1 cellular context compared by ENCODE assay signal in the genomic region with DNA sequence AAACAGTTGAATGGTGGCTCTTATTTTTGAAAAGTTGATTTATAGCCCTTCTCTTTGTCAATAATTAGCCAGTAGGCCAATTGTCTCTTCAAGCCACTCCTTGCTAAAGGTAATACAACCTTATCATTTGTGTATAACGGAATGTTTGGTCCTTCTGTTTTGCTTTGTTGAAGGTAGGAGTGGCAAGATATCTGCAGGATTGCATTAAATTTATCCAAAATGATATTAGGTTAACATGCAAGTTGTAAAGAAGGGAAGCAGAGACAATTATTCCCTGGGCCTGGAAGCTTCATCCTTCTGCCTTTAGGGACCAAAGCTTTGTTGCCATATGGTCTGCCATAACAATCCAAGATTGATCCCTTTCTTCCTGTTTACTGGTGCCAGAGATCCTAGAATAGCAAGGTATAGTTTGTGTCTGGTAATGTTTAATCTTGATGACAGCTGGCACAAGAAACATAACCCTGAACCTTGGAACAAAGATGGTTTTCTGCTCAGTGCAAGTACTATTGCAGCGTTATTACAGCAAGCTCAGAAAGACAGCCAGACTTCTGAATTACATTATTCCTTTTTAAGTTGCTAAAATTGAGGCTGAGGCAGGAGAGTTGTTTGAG.
TF ChIP-seq lines count a peak whose summit lies in the region.

No MANE protein-coding gene starts in this region.

TF ChIP-seq in HepG2, 621 proteins besides CTCF, POLR2A, EP300 and RAD21 (continued from another document and continues in another):
- TF ChIP-seq, protein P1, sequence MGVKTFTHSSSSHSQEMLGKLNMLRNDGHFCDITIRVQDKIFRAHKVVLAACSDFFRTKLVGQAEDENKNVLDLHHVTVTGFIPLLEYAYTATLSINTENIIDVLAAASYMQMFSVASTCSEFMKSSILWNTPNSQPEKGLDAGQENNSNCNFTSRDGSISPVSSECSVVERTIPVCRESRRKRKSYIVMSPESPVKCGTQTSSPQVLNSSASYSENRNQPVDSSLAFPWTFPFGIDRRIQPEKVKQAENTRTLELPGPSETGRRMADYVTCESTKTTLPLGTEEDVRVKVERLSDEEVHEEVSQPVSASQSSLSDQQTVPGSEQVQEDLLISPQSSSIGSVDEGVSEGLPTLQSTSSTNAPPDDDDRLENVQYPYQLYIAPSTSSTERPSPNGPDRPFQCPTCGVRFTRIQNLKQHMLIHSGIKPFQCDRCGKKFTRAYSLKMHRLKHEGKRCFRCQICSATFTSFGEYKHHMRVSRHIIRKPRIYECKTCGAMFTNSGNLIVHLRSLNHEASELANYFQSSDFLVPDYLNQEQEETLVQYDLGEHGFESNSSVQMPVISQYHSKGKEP (CRISPR knock-in tag; IDR thresholded peaks at IDR 0.05): no peak
- no peak for TF ChIP-seq DNMT1 (CRISPR knock-in tag; IDR thresholded peaks at IDR 0.05)
- TF ChIP-seq, protein P2, sequence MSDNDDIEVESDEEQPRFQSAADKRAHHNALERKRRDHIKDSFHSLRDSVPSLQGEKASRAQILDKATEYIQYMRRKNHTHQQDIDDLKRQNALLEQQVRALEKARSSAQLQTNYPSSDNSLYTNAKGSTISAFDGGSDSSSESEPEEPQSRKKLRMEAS (IDR thresholded peaks at IDR 0.05): peak; percentile 34; the same call in 1 of the 2 replicates
- TF ChIP-seq ZNF670 (CRISPR knock-in tag; IDR thresholded peaks at IDR 0.05; ENCODE audit: borderline replicate concordance): no peak
- no peak for TF ChIP-seq HOXA9 (CRISPR knock-in tag; IDR thresholded peaks at IDR 0.05; ENCODE audit: borderline replicate concordance)
- no peak for TF ChIP-seq KDM3A (CRISPR knock-in tag; IDR thresholded peaks at IDR 0.05; ENCODE audit: low read depth)
- TF ChIP-seq, protein P3, sequence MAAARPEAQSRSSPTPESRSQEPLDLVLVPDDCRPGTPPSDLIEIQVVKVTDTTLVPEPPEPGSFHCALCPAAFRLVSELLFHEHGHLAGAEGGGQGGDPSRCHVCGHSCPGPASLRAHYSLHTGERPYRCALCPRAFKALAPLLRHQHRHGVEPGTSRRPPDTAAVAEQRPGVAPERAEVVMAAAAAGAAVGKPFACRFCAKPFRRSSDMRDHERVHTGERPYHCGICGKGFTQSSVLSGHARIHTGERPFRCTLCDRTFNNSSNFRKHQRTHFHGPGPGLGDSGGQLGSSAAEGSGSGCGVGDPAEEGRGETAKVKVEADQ (CRISPR knock-in tag; IDR thresholded peaks at IDR 0.05; ENCODE audit: borderline replicate concordance): no peak
- TF ChIP-seq, protein P4, sequence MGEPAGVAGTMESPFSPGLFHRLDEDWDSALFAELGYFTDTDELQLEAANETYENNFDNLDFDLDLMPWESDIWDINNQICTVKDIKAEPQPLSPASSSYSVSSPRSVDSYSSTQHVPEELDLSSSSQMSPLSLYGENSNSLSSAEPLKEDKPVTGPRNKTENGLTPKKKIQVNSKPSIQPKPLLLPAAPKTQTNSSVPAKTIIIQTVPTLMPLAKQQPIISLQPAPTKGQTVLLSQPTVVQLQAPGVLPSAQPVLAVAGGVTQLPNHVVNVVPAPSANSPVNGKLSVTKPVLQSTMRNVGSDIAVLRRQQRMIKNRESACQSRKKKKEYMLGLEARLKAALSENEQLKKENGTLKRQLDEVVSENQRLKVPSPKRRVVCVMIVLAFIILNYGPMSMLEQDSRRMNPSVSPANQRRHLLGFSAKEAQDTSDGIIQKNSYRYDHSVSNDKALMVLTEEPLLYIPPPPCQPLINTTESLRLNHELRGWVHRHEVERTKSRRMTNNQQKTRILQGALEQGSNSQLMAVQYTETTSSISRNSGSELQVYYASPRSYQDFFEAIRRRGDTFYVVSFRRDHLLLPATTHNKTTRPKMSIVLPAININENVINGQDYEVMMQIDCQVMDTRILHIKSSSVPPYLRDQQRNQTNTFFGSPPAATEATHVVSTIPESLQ (CRISPR knock-in tag; conservative IDR thresholded peaks at IDR 0.05): no peak
- TF ChIP-seq, protein P5, sequence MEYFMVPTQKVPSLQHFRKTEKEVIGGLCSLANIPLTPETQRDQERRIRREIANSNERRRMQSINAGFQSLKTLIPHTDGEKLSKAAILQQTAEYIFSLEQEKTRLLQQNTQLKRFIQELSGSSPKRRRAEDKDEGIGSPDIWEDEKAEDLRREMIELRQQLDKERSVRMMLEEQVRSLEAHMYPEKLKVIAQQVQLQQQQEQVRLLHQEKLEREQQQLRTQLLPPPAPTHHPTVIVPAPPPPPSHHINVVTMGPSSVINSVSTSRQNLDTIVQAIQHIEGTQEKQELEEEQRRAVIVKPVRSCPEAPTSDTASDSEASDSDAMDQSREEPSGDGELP (IDR thresholded peaks at IDR 0.05; ENCODE audit: borderline replicate concordance, low read depth): peak; percentile 90
- TF ChIP-seq ZSCAN12 (CRISPR knock-in tag; IDR thresholded peaks at IDR 0.05): no peak
- TF ChIP-seq, protein P6, sequence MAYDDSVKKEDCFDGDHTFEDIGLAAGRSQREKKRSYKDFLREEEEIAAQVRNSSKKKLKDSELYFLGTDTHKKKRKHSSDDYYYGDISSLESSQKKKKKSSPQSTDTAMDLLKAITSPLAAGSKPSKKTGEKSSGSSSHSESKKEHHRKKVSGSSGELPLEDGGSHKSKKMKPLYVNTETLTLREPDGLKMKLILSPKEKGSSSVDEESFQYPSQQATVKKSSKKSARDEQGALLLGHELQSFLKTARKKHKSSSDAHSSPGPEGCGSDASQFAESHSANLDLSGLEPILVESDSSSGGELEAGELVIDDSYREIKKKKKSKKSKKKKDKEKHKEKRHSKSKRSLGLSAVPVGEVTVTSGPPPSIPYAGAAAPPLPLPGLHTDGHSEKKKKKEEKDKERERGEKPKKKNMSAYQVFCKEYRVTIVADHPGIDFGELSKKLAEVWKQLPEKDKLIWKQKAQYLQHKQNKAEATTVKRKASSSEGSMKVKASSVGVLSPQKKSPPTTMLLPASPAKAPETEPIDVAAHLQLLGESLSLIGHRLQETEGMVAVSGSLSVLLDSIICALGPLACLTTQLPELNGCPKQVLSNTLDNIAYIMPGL (CRISPR knock-in tag; IDR thresholded peaks at IDR 0.05; ENCODE audit: borderline replicate concordance in 1 of 2, low read depth in 1 of 2): no peak
- no peak for TF ChIP-seq PHF21A (CRISPR knock-in tag; IDR thresholded peaks at IDR 0.05)
- TF ChIP-seq ELF3 (CRISPR knock-in tag; IDR thresholded peaks at IDR 0.05): peak; percentile 89
- no peak for TF ChIP-seq NR2F2 (IDR thresholded peaks at IDR 0.05; ENCODE audit: borderline replicate concordance, low read depth)
- no peak for TF ChIP-seq ZNF296 (CRISPR knock-in tag; conservative IDR thresholded peaks at IDR 0.05)
- TF ChIP-seq, protein P7, sequence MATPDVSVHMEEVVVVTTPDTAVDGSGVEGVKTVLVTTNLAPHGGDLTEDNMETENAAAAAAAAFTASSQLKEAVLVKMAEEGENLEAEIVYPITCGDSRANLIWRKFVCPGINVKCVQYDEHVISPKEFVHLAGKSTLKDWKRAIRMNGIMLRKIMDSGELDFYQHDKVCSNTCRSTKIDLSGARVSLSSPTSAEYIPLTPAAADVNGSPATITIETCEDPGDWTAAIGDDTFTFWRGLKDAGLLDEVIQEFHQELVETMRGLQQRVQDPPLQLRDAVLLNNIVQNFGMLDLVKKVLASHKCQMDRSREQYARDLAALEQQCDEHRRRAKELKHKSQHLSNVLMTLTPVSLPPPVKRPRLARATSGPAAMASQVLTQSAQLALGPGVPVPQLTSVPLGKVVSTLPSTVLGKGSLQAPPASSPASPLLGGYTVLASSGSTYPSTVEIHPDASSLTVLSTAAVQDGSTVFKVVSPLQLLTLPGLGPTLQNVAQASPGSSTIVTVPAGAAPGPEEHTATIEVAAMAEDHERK (CRISPR knock-in tag; IDR thresholded peaks at IDR 0.05; ENCODE audit: low read depth): no peak
- peak; percentile 96 for TF ChIP-seq SOX5 (CRISPR knock-in tag; IDR thresholded peaks at IDR 0.05; ENCODE audit: borderline replicate concordance)
- TF ChIP-seq, protein P8, sequence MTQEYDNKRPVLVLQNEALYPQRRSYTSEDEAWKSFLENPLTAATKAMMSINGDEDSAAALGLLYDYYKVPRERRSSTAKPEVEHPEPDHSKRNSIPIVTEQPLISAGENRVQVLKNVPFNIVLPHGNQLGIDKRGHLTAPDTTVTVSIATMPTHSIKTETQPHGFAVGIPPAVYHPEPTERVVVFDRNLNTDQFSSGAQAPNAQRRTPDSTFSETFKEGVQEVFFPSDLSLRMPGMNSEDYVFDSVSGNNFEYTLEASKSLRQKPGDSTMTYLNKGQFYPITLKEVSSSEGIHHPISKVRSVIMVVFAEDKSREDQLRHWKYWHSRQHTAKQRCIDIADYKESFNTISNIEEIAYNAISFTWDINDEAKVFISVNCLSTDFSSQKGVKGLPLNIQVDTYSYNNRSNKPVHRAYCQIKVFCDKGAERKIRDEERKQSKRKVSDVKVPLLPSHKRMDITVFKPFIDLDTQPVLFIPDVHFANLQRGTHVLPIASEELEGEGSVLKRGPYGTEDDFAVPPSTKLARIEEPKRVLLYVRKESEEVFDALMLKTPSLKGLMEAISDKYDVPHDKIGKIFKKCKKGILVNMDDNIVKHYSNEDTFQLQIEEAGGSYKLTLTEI (CRISPR knock-in tag; conservative IDR thresholded peaks at IDR 0.05): no peak
- TF ChIP-seq, protein P9, sequence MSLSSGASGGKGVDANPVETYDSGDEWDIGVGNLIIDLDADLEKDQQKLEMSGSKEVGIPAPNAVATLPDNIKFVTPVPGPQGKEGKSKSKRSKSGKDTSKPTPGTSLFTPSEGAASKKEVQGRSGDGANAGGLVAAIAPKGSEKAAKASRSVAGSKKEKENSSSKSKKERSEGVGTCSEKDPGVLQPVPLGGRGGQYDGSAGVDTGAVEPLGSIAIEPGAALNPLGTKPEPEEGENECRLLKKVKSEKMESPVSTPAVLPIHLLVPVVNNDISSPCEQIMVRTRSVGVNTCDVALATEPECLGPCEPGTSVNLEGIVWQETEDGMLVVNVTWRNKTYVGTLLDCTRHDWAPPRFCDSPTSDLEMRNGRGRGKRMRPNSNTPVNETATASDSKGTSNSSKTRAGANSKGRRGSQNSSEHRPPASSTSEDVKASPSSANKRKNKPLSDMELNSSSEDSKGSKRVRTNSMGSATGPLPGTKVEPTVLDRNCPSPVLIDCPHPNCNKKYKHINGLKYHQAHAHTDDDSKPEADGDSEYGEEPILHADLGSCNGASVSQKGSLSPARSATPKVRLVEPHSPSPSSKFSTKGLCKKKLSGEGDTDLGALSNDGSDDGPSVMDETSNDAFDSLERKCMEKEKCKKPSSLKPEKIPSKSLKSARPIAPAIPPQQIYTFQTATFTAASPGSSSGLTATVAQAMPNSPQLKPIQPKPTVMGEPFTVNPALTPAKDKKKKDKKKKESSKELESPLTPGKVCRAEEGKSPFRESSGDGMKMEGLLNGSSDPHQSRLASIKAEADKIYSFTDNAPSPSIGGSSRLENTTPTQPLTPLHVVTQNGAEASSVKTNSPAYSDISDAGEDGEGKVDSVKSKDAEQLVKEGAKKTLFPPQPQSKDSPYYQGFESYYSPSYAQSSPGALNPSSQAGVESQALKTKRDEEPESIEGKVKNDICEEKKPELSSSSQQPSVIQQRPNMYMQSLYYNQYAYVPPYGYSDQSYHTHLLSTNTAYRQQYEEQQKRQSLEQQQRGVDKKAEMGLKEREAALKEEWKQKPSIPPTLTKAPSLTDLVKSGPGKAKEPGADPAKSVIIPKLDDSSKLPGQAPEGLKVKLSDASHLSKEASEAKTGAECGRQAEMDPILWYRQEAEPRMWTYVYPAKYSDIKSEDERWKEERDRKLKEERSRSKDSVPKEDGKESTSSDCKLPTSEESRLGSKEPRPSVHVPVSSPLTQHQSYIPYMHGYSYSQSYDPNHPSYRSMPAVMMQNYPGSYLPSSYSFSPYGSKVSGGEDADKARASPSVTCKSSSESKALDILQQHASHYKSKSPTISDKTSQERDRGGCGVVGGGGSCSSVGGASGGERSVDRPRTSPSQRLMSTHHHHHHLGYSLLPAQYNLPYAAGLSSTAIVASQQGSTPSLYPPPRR (CRISPR knock-in tag; IDR thresholded peaks at IDR 0.05; ENCODE audit: borderline replicate concordance): no peak
- TF ChIP-seq PHF5A (CRISPR knock-in tag; IDR thresholded peaks at IDR 0.05; ENCODE audit: low read depth, unreplicated experiment): no peak
- TF ChIP-seq PCBP2 (optimal IDR thresholded peaks at IDR 0.05; ENCODE audit: low read depth, low read length, poor library complexity, severe bottlenecking): no peak
- TF ChIP-seq CCDC6 (CRISPR knock-in tag; IDR thresholded peaks at IDR 0.05): no peak
- TF ChIP-seq, protein P10, sequence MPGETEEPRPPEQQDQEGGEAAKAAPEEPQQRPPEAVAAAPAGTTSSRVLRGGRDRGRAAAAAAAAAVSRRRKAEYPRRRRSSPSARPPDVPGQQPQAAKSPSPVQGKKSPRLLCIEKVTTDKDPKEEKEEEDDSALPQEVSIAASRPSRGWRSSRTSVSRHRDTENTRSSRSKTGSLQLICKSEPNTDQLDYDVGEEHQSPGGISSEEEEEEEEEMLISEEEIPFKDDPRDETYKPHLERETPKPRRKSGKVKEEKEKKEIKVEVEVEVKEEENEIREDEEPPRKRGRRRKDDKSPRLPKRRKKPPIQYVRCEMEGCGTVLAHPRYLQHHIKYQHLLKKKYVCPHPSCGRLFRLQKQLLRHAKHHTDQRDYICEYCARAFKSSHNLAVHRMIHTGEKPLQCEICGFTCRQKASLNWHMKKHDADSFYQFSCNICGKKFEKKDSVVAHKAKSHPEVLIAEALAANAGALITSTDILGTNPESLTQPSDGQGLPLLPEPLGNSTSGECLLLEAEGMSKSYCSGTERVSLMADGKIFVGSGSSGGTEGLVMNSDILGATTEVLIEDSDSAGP (CRISPR knock-in tag; IDR thresholded peaks at IDR 0.05; ENCODE audit: borderline replicate concordance): no peak
- TF ChIP-seq NFE2 (CRISPR knock-in tag; IDR thresholded peaks at IDR 0.05): no peak
- TF ChIP-seq MTF1 (CRISPR knock-in tag; IDR thresholded peaks at IDR 0.05): no peak
- no peak for TF ChIP-seq HCFC1 (IDR thresholded peaks at IDR 0.05; ENCODE audit: low read depth, low read length)
- no peak for TF ChIP-seq EHMT2 (IDR thresholded peaks at IDR 0.05; ENCODE audit: borderline replicate concordance, low read depth, low read length)
- 0 out of 2 replicates have a peak, but pooled peaks have one; percentile 12 for TF ChIP-seq ZNF136 (CRISPR knock-in tag; IDR thresholded peaks at IDR 0.05; ENCODE audit: low read depth)
- no peak for TF ChIP-seq SATB2 (CRISPR knock-in tag; IDR thresholded peaks at IDR 0.05)
- no peak for TF ChIP-seq RFXANK (CRISPR knock-in tag; IDR thresholded peaks at IDR 0.05)
- TF ChIP-seq, protein P11, sequence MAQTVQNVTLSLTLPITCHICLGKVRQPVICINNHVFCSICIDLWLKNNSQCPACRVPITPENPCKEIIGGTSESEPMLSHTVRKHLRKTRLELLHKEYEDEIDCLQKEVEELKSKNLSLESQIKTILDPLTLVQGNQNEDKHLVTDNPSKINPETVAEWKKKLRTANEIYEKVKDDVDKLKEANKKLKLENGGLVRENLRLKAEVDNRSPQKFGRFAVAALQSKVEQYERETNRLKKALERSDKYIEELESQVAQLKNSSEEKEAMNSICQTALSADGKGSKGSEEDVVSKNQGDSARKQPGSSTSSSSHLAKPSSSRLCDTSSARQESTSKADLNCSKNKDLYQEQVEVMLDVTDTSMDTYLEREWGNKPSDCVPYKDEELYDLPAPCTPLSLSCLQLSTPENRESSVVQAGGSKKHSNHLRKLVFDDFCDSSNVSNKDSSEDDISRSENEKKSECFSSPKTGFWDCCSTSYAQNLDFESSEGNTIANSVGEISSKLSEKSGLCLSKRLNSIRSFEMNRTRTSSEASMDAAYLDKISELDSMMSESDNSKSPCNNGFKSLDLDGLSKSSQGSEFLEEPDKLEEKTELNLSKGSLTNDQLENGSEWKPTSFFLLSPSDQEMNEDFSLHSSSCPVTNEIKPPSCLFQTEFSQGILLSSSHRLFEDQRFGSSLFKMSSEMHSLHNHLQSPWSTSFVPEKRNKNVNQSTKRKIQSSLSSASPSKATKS (CRISPR knock-in tag; IDR thresholded peaks at IDR 0.05): no peak
- no peak for TF ChIP-seq ZNF768 (CRISPR knock-in tag; IDR thresholded peaks at IDR 0.05)
- 0 out of 2 replicates have a peak, but pooled peaks have one; percentile 30 for TF ChIP-seq ZNF124 (CRISPR knock-in tag; IDR thresholded peaks at IDR 0.05)
- peak; percentile 92 for TF ChIP-seq HNF4A (CRISPR knock-in tag; IDR thresholded peaks at IDR 0.05)
- no peak for TF ChIP-seq MYNN (CRISPR knock-in tag; IDR thresholded peaks at IDR 0.05; ENCODE audit: low read depth)
